ENCODE assay signal across 15 cellular contexts in genomic region chr12:123889000-123889399, GRCh38.
"Had no signal": no experiment of that assay in that cellular context is flagged by ENCODE, and none has a peak within 500 bp of the region (broad histone marks: within the 10 kb centered on the region; RNA-seq: fewer than 3 reads in every experiment).

No MANE protein-coding gene starts in this region.

- FAIRE-seq: kidney had no signal

- H3K4me1 ChIP-seq: adrenal gland, gastrocnemius medialis, prostate gland had no signal

- H3K4me3 ChIP-seq: adrenal gland, coronary artery, gastrocnemius medialis, prostate gland had no signal

- H3K36me3 ChIP-seq: adrenal gland, gastrocnemius medialis, prostate gland had no signal

- ATAC-seq: activated T-helper 17 cell treated with anti-CD3 and anti-CD28 coated beads, Interleukin-2, amount 50 U/mL, for 72 hours; gastrocnemius medialis; stimulated activated naive CD8-positive, alpha-beta T cell treated with anti-CD3 and anti-CD28 coated beads, Interleukin-15, Interleukin-2, amounts not matched to agents 100 U/mL and 50 U/mL, for 24 hours; WTC11 had no signal

- H3K9me3 ChIP-seq: adrenal gland, gastrocnemius medialis, prostate gland had no signal

- H3K27ac ChIP-seq: adrenal gland, coronary artery, gastrocnemius medialis, prostate gland had no signal

- DNase-seq: activated CD4-positive, alpha-beta T cell treated with anti-CD3 and anti-CD28 coated beads, Interleukin-2, amount 10 ng/mL, durations not matched to agents 24 days and 14 days; activated naive CD4-positive, alpha-beta T cell treated with anti-CD3 and anti-CD28 coated beads, Interleukin-2, amount 50 U/mL, for 16 hours; activated T-cell treated with anti-CD3 and anti-CD28 coated beads for 4 hours; adrenal gland; effector CD8-positive, alpha-beta T cell; gastrocnemius medialis; kidney; nephron progenitor cell; stimulated activated CD4-positive, alpha-beta T cell treated with anti-CD3 and anti-CD28 coated beads, Interleukin-4, amount 100 ng/mL, for 1 hour; stimulated activated CD8-positive, alpha-beta memory T cell treated with anti-CD3 and anti-CD28 coated beads, Interleukin-4, amount 100 ng/mL, for 48 hours; stimulated activated naive CD8-positive, alpha-beta T cell treated with anti-CD3 and anti-CD28 coated beads, Interleukin-15, Interleukin-2, amounts not matched to agents 100 U/mL and 50 U/mL, for 24 hours had no signal
